Comparison of ENCODE assay signal across 1 cellular context in the genomic region with DNA sequence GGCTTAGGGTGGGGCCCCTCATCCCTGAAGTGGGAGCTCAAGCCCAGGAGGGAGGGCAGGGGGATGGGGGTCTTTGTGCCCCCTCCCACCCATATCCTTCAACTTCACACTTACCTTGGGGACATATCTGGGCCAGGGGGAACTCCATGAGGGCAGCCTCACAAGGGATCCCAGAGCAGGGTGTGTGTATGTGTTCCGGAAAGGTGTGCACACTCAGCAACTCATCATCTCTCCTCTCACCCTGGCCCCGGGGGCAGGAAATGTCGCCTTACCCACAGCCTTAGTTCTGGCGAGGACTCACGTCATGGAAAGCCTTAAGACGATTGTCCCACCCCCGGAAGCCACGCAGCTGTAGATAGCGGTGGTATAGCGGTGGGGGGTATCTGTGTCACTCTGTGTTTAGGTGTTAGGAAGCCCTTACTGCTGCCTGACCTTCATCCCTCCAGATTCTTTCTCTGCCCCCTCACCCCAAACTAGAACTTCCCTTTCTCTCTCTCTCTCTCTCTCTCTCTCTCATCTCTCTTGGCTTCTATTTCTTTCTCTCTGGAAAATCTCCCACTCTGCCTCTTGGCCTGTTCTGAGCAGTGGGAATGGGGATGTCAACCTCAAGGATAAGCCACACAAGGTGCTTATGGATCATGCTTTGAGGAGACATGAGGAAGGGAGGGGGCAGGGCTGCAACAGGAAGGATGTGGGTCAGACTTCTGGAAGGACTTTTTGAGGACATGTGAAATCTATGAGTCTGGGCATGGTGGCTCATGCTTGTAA.
TF ChIP-seq lines count a peak whose summit lies in the region.

A gene (minus strand): TSS at position 288 of the 768 bp plus-strand sequence. CDS start 140 bp downstream, at position 148.

TF ChIP-seq in K562, 482 proteins besides CTCF, POLR2A, EP300 and RAD21 (continued from another document and continues in another):
- TF ChIP-seq, protein P1, sequence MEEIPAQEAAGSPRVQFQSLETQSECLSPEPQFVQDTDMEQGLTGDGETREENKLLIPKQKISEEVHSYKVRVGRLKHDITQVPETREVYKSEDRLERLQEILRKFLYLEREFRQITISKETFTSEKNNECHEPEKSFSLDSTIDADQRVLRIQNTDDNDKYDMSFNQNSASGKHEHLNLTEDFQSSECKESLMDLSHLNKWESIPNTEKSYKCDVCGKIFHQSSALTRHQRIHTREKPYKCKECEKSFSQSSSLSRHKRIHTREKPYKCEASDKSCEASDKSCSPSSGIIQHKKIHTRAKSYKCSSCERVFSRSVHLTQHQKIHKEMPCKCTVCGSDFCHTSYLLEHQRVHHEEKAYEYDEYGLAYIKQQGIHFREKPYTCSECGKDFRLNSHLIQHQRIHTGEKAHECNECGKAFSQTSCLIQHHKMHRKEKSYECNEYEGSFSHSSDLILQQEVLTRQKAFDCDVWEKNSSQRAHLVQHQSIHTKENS (CRISPR knock-in tag; IDR thresholded peaks at IDR 0.05), result no peak
- TF ChIP-seq HNRNPK (IDR thresholded peaks at IDR 0.05; ENCODE audit: low read depth, low read length, poor library complexity, severe bottlenecking), result no peak
- no peak for TF ChIP-seq NR4A1 (CRISPR knock-in tag; IDR thresholded peaks at IDR 0.05)
- TF ChIP-seq NR4A1 (tag; IDR thresholded peaks at IDR 0.05), result 0 out of 2 replicates have a peak, but pooled peaks have one; percentile 21
- TF ChIP-seq L3MBTL2 (IDR thresholded peaks at IDR 0.05), result peak; percentile 47; the same call in 1 of the 2 replicates
- TF ChIP-seq ZC3H4 (CRISPR knock-in tag; IDR thresholded peaks at IDR 0.05; ENCODE audit: borderline replicate concordance), result no peak
- TF ChIP-seq ILF3 (IDR thresholded peaks at IDR 0.05; ENCODE audit: borderline replicate concordance), result no peak
- TF ChIP-seq, protein P2, sequence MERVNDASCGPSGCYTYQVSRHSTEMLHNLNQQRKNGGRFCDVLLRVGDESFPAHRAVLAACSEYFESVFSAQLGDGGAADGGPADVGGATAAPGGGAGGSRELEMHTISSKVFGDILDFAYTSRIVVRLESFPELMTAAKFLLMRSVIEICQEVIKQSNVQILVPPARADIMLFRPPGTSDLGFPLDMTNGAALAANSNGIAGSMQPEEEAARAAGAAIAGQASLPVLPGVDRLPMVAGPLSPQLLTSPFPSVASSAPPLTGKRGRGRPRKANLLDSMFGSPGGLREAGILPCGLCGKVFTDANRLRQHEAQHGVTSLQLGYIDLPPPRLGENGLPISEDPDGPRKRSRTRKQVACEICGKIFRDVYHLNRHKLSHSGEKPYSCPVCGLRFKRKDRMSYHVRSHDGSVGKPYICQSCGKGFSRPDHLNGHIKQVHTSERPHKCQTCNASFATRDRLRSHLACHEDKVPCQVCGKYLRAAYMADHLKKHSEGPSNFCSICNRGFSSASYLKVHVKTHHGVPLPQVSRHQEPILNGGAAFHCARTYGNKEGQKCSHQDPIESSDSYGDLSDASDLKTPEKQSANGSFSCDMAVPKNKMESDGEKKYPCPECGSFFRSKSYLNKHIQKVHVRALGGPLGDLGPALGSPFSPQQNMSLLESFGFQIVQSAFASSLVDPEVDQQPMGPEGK (CRISPR knock-in tag; IDR thresholded peaks at IDR 0.05; ENCODE audit: borderline replicate concordance), result 0 out of 2 replicates have a peak, but pooled peaks have one; percentile 9
- TF ChIP-seq NELFE (IDR thresholded peaks at IDR 0.05; ENCODE audit: insufficient read depth, insufficient read length), result no peak
- peak; percentile 94 for TF ChIP-seq ZNF316 (IDR thresholded peaks at IDR 0.05)
- TF ChIP-seq HNRNPUL1 (IDR thresholded peaks at IDR 0.05; ENCODE audit: low read length), result no peak
- TF ChIP-seq RBFOX2 (IDR thresholded peaks at IDR 0.05; ENCODE audit: low read depth, low read length), result peak; percentile 60
- no peak for TF ChIP-seq ADNP (tag; IDR thresholded peaks at IDR 0.05)
- TF ChIP-seq ZSCAN29 (IDR thresholded peaks at IDR 0.05), result no peak
- TF ChIP-seq ZZZ3 (IDR thresholded peaks at IDR 0.05), result no peak
- TF ChIP-seq ZNF23 (CRISPR knock-in tag; IDR thresholded peaks at IDR 0.05), result no peak
- TF ChIP-seq, protein P3, sequence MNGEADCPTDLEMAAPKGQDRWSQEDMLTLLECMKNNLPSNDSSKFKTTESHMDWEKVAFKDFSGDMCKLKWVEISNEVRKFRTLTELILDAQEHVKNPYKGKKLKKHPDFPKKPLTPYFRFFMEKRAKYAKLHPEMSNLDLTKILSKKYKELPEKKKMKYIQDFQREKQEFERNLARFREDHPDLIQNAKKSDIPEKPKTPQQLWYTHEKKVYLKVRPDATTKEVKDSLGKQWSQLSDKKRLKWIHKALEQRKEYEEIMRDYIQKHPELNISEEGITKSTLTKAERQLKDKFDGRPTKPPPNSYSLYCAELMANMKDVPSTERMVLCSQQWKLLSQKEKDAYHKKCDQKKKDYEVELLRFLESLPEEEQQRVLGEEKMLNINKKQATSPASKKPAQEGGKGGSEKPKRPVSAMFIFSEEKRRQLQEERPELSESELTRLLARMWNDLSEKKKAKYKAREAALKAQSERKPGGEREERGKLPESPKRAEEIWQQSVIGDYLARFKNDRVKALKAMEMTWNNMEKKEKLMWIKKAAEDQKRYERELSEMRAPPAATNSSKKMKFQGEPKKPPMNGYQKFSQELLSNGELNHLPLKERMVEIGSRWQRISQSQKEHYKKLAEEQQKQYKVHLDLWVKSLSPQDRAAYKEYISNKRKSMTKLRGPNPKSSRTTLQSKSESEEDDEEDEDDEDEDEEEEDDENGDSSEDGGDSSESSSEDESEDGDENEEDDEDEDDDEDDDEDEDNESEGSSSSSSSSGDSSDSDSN (IDR thresholded peaks at IDR 0.05; ENCODE audit: borderline replicate concordance in 1 of 2, low read depth in 2 of 2, low read length in 2 of 2), result no peak
- TF ChIP-seq, protein P4, sequence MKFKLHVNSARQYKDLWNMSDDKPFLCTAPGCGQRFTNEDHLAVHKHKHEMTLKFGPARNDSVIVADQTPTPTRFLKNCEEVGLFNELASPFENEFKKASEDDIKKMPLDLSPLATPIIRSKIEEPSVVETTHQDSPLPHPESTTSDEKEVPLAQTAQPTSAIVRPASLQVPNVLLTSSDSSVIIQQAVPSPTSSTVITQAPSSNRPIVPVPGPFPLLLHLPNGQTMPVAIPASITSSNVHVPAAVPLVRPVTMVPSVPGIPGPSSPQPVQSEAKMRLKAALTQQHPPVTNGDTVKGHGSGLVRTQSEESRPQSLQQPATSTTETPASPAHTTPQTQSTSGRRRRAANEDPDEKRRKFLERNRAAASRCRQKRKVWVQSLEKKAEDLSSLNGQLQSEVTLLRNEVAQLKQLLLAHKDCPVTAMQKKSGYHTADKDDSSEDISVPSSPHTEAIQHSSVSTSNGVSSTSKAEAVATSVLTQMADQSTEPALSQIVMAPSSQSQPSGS (CRISPR knock-in tag; IDR thresholded peaks at IDR 0.05), result no peak
- no peak for TF ChIP-seq FOXA1 (IDR thresholded peaks at IDR 0.05; ENCODE audit: borderline replicate concordance)
- TF ChIP-seq, protein P5, sequence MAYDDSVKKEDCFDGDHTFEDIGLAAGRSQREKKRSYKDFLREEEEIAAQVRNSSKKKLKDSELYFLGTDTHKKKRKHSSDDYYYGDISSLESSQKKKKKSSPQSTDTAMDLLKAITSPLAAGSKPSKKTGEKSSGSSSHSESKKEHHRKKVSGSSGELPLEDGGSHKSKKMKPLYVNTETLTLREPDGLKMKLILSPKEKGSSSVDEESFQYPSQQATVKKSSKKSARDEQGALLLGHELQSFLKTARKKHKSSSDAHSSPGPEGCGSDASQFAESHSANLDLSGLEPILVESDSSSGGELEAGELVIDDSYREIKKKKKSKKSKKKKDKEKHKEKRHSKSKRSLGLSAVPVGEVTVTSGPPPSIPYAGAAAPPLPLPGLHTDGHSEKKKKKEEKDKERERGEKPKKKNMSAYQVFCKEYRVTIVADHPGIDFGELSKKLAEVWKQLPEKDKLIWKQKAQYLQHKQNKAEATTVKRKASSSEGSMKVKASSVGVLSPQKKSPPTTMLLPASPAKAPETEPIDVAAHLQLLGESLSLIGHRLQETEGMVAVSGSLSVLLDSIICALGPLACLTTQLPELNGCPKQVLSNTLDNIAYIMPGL (CRISPR knock-in tag; IDR thresholded peaks at IDR 0.05), result no peak
- TF ChIP-seq, protein P6, sequence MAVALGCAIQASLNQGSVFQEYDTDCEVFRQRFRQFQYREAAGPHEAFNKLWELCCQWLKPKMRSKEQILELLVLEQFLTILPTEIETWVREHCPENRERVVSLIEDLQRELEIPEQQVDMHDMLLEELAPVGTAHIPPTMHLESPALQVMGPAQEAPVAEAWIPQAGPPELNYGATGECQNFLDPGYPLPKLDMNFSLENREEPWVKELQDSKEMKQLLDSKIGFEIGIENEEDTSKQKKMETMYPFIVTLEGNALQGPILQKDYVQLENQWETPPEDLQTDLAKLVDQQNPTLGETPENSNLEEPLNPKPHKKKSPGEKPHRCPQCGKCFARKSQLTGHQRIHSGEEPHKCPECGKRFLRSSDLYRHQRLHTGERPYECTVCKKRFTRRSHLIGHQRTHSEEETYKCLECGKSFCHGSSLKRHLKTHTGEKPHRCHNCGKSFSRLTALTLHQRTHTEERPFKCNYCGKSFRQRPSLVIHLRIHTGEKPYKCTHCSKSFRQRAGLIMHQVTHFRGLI (CRISPR knock-in tag; IDR thresholded peaks at IDR 0.05), result no peak
- TF ChIP-seq, protein P7, sequence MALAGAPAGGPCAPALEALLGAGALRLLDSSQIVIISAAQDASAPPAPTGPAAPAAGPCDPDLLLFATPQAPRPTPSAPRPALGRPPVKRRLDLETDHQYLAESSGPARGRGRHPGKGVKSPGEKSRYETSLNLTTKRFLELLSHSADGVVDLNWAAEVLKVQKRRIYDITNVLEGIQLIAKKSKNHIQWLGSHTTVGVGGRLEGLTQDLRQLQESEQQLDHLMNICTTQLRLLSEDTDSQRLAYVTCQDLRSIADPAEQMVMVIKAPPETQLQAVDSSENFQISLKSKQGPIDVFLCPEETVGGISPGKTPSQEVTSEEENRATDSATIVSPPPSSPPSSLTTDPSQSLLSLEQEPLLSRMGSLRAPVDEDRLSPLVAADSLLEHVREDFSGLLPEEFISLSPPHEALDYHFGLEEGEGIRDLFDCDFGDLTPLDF (CRISPR knock-in tag; IDR thresholded peaks at IDR 0.05), result no peak
- no peak for TF ChIP-seq ZNF217 (CRISPR knock-in tag; IDR thresholded peaks at IDR 0.05)
- TF ChIP-seq SIN3B (IDR thresholded peaks at IDR 0.05; ENCODE audit: low read depth), result no peak
- no peak for TF ChIP-seq TCF7L2 (IDR thresholded peaks at IDR 0.05; ENCODE audit: low read depth, low read length)
- TF ChIP-seq NONO (IDR thresholded peaks at IDR 0.05; ENCODE audit: low read depth in 2 of 2, low read length in 1 of 2), result no peak
- TF ChIP-seq ZNF780A (CRISPR knock-in tag; IDR thresholded peaks at IDR 0.05), result no peak
- peak; percentile 28; the same call in 1 of the 2 replicates for TF ChIP-seq NFRKB (IDR thresholded peaks at IDR 0.05; ENCODE audit: low read depth)
- TF ChIP-seq XRCC4 (IDR thresholded peaks at IDR 0.05; ENCODE audit: extremely low read depth, insufficient read depth, insufficient read length), result no peak
- TF ChIP-seq, protein P8, sequence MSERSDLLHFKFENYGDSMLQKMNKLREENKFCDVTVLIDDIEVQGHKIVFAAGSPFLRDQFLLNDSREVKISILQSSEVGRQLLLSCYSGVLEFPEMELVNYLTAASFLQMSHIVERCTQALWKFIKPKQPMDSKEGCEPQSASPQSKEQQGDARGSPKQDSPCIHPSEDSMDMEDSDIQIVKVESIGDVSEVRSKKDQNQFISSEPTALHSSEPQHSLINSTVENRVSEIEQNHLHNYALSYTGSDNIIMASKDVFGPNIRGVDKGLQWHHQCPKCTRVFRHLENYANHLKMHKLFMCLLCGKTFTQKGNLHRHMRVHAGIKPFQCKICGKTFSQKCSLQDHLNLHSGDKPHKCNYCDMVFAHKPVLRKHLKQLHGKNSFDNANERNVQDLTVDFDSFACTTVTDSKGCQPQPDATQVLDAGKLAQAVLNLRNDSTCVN (CRISPR knock-in tag; IDR thresholded peaks at IDR 0.05), result no peak
- TF ChIP-seq HNRNPL (IDR thresholded peaks at IDR 0.05; ENCODE audit: low read depth, low read length), result no peak
- no peak for TF ChIP-seq ZNF778 (CRISPR knock-in tag; IDR thresholded peaks at IDR 0.05)
- no peak for TF ChIP-seq SP2 (IDR thresholded peaks at IDR 0.05; ENCODE audit: extremely low read depth, low read depth, low read length, poor library complexity, severe bottlenecking)
- TF ChIP-seq ZNF174 (CRISPR knock-in tag; IDR thresholded peaks at IDR 0.05), result no peak
- no peak for TF ChIP-seq KAT2B (IDR thresholded peaks at IDR 0.05; ENCODE audit: low read depth, low read length)
- no peak for TF ChIP-seq ZNF24 (IDR thresholded peaks at IDR 0.05)
- TF ChIP-seq ZNF408 (CRISPR knock-in tag; IDR thresholded peaks at IDR 0.05; ENCODE audit: low read depth), result no peak
- no peak for TF ChIP-seq ZNF785 (CRISPR knock-in tag; IDR thresholded peaks at IDR 0.05)
- TF ChIP-seq CBX3 (IDR thresholded peaks at IDR 0.05; ENCODE audit: borderline replicate concordance in 1 of 2, low read length in 2 of 2), result no peak
- no peak for TF ChIP-seq CEBPB (tag; IDR thresholded peaks at IDR 0.05)
- no peak for TF ChIP-seq NFE2 (IDR thresholded peaks at IDR 0.05; ENCODE audit: low read depth)
- TF ChIP-seq ARID2 (IDR thresholded peaks at IDR 0.05), result no peak
- TF ChIP-seq, protein P9, sequence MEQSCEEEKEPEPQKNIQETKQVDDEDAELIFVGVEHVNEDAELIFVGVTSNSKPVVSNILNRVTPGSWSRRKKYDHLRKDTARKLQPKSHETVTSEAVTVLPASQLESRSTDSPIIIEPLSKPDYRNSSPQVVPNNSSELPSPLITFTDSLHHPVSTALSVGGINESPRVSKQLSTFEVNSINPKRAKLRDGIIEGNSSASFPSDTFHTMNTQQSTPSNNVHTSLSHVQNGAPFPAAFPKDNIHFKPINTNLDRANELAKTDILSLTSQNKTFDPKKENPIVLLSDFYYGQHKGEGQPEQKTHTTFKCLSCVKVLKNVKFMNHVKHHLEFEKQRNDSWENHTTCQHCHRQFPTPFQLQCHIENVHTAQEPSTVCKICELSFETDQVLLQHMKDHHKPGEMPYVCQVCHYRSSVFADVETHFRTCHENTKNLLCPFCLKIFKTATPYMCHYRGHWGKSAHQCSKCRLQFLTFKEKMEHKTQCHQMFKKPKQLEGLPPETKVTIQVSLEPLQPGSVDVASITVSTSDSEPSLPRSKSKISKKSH (CRISPR knock-in tag; IDR thresholded peaks at IDR 0.05), result no peak
- no peak for TF ChIP-seq ZNF212 (CRISPR knock-in tag; IDR thresholded peaks at IDR 0.05)
- TF ChIP-seq, protein P10, sequence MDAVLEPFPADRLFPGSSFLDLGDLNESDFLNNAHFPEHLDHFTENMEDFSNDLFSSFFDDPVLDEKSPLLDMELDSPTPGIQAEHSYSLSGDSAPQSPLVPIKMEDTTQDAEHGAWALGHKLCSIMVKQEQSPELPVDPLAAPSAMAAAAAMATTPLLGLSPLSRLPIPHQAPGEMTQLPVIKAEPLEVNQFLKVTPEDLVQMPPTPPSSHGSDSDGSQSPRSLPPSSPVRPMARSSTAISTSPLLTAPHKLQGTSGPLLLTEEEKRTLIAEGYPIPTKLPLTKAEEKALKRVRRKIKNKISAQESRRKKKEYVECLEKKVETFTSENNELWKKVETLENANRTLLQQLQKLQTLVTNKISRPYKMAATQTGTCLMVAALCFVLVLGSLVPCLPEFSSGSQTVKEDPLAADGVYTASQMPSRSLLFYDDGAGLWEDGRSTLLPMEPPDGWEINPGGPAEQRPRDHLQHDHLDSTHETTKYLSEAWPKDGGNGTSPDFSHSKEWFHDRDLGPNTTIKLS (IDR thresholded peaks at IDR 0.05; ENCODE audit: borderline replicate concordance, low read depth), result 0 out of 2 replicates have a peak, but pooled peaks have one; percentile 33
- peak; percentile 68 for TF ChIP-seq RBM25 (IDR thresholded peaks at IDR 0.05; ENCODE audit: low read depth, low read length, severe bottlenecking)
- no peak for TF ChIP-seq RFX1 (IDR thresholded peaks at IDR 0.05)
- no peak for TF ChIP-seq DDX20 (tag; IDR thresholded peaks at IDR 0.05; ENCODE audit: low read depth)
- TF ChIP-seq ZNF253 (CRISPR knock-in tag; conservative IDR thresholded peaks at IDR 0.05), result no peak
- no peak for TF ChIP-seq MTA2 (IDR thresholded peaks at IDR 0.05; ENCODE audit: low read depth)
- no peak for TF ChIP-seq CBFB (CRISPR knock-in tag; IDR thresholded peaks at IDR 0.05)
- TF ChIP-seq ZFPM2 (CRISPR knock-in tag; IDR thresholded peaks at IDR 0.05), result no peak
